ENCODE assay signal across 7 cellular contexts in the genomic region with DNA sequence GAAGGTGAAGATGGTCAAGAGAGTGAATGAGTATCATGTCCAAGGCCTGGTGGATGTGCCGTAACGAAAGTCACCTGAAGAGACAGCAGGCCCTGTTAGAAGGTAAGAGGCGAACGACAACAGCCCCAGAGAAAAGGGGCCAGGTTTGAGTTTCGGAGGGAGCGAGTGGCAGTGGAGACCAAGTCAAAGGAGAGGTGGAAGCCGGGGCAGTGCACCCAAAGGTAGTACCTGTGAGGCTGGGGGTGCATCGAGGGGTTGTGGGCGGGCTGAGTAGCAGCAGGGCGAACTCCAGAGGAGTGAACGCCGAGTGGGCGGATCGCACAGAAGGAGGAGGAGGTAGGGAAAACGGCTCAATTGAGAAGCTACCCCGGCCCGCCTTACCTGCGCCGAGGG. TPM values are rescaled to one million over a fixed set of nuclear protein-coding genes. Genes with fewer than 3 reads are reported as not detected.
DNase-seq lines count a peak whose midpoint lies in the region; ATAC-seq and TF ChIP-seq lines count a peak whose summit lies in the region.

No MANE protein-coding gene starts in this region.

- H3K9me2 ChIP-seq in hepatocyte (replicated peaks; ENCODE audit: insufficient read depth): no peaks in the 10 kb centered on the region

- H3K27me3 Mint-ChIP-seq in activated T-helper 2 cell treated with anti-CD3 and anti-CD28 coated beads, Interferon-gamma antibody, Interleukin-2, Interleukin-4, amounts not matched to agents 10 μg/mL and 5 μg/mL and 100 μg/mL, durations not matched to agents 14 hours and 24 hours and 36 hours (ENCODE audit: low read depth): no peaks in the 10 kb centered on the region

- H3K36me3 Mint-ChIP-seq in activated T-helper 2 cell treated with anti-CD3 and anti-CD28 coated beads, Interferon-gamma antibody, Interleukin-2, Interleukin-4, amounts not matched to agents 10 μg/mL and 5 μg/mL and 100 μg/mL, durations not matched to agents 14 hours and 24 hours and 36 hours (ENCODE audit: low read depth): peaks cover 67% of the 10 kb centered on the region

- H3K4me2 ChIP-seq in hepatocyte: peak overlapping the region; percentile 86
- peak overlapping the region; percentile 88 for H3K4me2 ChIP-seq in smooth muscle cell

- H3K27ac Mint-ChIP-seq in activated T-helper 2 cell treated with anti-CD3 and anti-CD28 coated beads, Interferon-gamma antibody, Interleukin-2, Interleukin-4, amounts not matched to agents 10 μg/mL and 5 μg/mL and 100 μg/mL, durations not matched to agents 14 hours and 24 hours and 36 hours: peak overlapping the region; percentile 93

- H3K4me1 ChIP-seq in HUES6 (ENCODE audit: control insufficient read depth, insufficient read depth, low read length): peaks cover 18% of the 10 kb centered on the region
- peaks cover 11% of the 10 kb centered on the region for H3K4me1 ChIP-seq in hepatocyte (ENCODE audit: insufficient read depth)
- H3K4me1 ChIP-seq in smooth muscle cell (ENCODE audit: low read depth): peaks cover 23% of the 10 kb centered on the region

- ATAC-seq in GM18502 (IDR thresholded peaks at IDR 0.05; ENCODE audit: poor library complexity, unreplicated experiment) (peak; percentile 48), GM21526 (IDR thresholded peaks at IDR 0.05; ENCODE audit: low FRiP score, unreplicated experiment) (peak; percentile 35)

- H3F3A ChIP-seq in smooth muscle cell (ENCODE audit: low read depth): no peaks in the 10 kb centered on the region

- no peak for TF ChIP-seq CTCF in hepatocyte (IDR thresholded peaks at IDR 0.05; ENCODE audit: poor library complexity)
- no peak for TF ChIP-seq CTCF in smooth muscle cell (IDR thresholded peaks at IDR 0.05; ENCODE audit: borderline replicate concordance, insufficient read depth, poor library complexity, severe bottlenecking)

- peak overlapping the region; percentile 93 for H3K4me3 Mint-ChIP-seq in activated T-helper 2 cell treated with anti-CD3 and anti-CD28 coated beads, Interferon-gamma antibody, Interleukin-2, Interleukin-4, amounts not matched to agents 10 μg/mL and 5 μg/mL and 100 μg/mL, durations not matched to agents 14 hours and 24 hours and 36 hours (ENCODE audit: low read depth)

- H3K4me3 ChIP-seq in HUES6 (ENCODE audit: low read depth, low read length) (peak overlapping the region; percentile 88), hepatocyte (peak overlapping the region; percentile 56), smooth muscle cell (peak overlapping the region; percentile 74)

- intact Hi-C loops in activated T-helper 2 cell treated with anti-CD3 and anti-CD28 coated beads, Interferon-gamma antibody, Interleukin-2, Interleukin-4, amounts not matched to agents 10 μg/mL and 5 μg/mL and 100 μg/mL, durations not matched to agents 14 hours and 24 hours and 36 hours (cut with micrococcal nuclease): loop anchor here (1.0 to 2.0 kb wide), 11 partner anchors 15 to 593 kb away; a partner anchor contains a TSS

- peaks cover 92% of the 10 kb centered on the region for H3K79me2 ChIP-seq in hepatocyte
- H3K79me2 ChIP-seq in smooth muscle cell (ENCODE audit: low read depth): peaks cover 91% of the 10 kb centered on the region

- H3K4me1 Mint-ChIP-seq in activated T-helper 2 cell treated with anti-CD3 and anti-CD28 coated beads, Interferon-gamma antibody, Interleukin-2, Interleukin-4, amounts not matched to agents 10 μg/mL and 5 μg/mL and 100 μg/mL, durations not matched to agents 14 hours and 24 hours and 36 hours (ENCODE audit: low read depth): peaks cover 50% of the 10 kb centered on the region

- DNase-seq in activated T-helper 2 cell treated with anti-CD3 and anti-CD28 coated beads, Interferon-gamma antibody, Interleukin-2, Interleukin-4, amounts not matched to agents 10 μg/mL and 5 μg/mL and 100 μg/mL, durations not matched to agents 14 hours and 24 hours and 36 hours (ENCODE audit: low spot score): no peak
- DNase-seq in hepatocyte (ENCODE audit: low spot score): no peak
- no peak for DNase-seq in smooth muscle cell (lab: John Stamatoyannopoulos, UW; ENCODE audit: unreplicated experiment)
- no peak for DNase-seq in occipital lobe (lab: John Stamatoyannopoulos, UW)

- H3K27me3 ChIP-seq in HUES6 (ENCODE audit: control insufficient read depth, insufficient read depth, low read length): no peaks in the 10 kb centered on the region
- H3K27me3 ChIP-seq in hepatocyte: no peaks in the 10 kb centered on the region
- no peaks in the 10 kb centered on the region for H3K27me3 ChIP-seq in smooth muscle cell (ENCODE audit: low read depth)

- H4K20me1 ChIP-seq in hepatocyte (ENCODE audit: insufficient read depth, poor library complexity, severe bottlenecking): peaks cover 7% of the 10 kb centered on the region
- peaks cover 23% of the 10 kb centered on the region for H4K20me1 ChIP-seq in smooth muscle cell (ENCODE audit: low read depth)

- H2AFZ ChIP-seq in hepatocyte: peak overlapping the region; percentile 77
- H2AFZ ChIP-seq in smooth muscle cell (ENCODE audit: low read depth): peak overlapping the region; percentile 94

- peaks cover 42% of the 10 kb centered on the region for H3K36me3 ChIP-seq in HUES6 (ENCODE audit: control insufficient read depth, insufficient read depth, low read length)
- H3K36me3 ChIP-seq in hepatocyte (replicated peaks; ENCODE audit: insufficient read depth, low read depth): no peaks in the 10 kb centered on the region
- no peaks in the 10 kb centered on the region for H3K36me3 ChIP-seq in smooth muscle cell (ENCODE audit: low read depth)

- peak overlapping the region; percentile 77 for H3K27ac ChIP-seq in HUES6 (ENCODE audit: low read depth, low read length)
- peak overlapping the region; percentile 93 for H3K27ac ChIP-seq in hepatocyte
- peak overlapping the region; percentile 87 for H3K27ac ChIP-seq in smooth muscle cell (ENCODE audit: low read depth)

- 0% methylated on average over 19 of the region's 19 CpGs for WGBS in hepatocyte (ENCODE audit: low lambda C conversion rate, missing lambda C conversion rate)
- WGBS in smooth muscle cell (ENCODE audit: low lambda C conversion rate): 2% methylated on average over 16 of the region's 19 CpGs

- H3K9me3 Mint-ChIP-seq in activated T-helper 2 cell treated with anti-CD3 and anti-CD28 coated beads, Interferon-gamma antibody, Interleukin-2, Interleukin-4, amounts not matched to agents 10 μg/mL and 5 μg/mL and 100 μg/mL, durations not matched to agents 14 hours and 24 hours and 36 hours: no peaks in the 10 kb centered on the region

- H3K9ac ChIP-seq in HUES6 (ENCODE audit: low read length) (peak overlapping the region; percentile 91), smooth muscle cell (ENCODE audit: low read depth) (peak overlapping the region; percentile 91)

- H3K9me3 ChIP-seq in HUES6 (ENCODE audit: control insufficient read depth, insufficient read depth, low read depth, low read length) (no peaks in the 10 kb centered on the region), hepatocyte (ENCODE audit: low read depth) (no peaks in the 10 kb centered on the region), smooth muscle cell (replicated peaks; ENCODE audit: low read depth) (no peaks in the 10 kb centered on the region)

RNA-seq across cellular contexts. Expression of a gene that starts 0.4 kb away (rescaled TPM):
- 40.7 and 43.7 TPM in 2 replicates for total RNA-seq in activated T-helper 2 cell treated with anti-CD3 and anti-CD28 coated beads, Interferon-gamma antibody, Interleukin-2, Interleukin-4, amounts not matched to agents 10 μg/mL and 5 μg/mL and 100 μg/mL, durations not matched to agents 14 hours and 24 hours and 36 hours
- total RNA-seq in hepatocyte: 10.2 and 12.8 TPM in 2 replicates
- polyA plus RNA-seq in hepatocyte: 4.2 and 5.7 TPM in 2 replicates
- 10.8 and 14.2 TPM in 2 replicates for total RNA-seq in smooth muscle cell
- polyA plus RNA-seq in smooth muscle cell: 3.6 and 4.2 TPM in 2 replicates
- 38.7 TPM for total RNA-seq in occipital lobe

RNA-seq across cellular contexts. Expression of a gene that starts 0.8 kb away (rescaled TPM):
- 127 and 135 TPM in 2 replicates for total RNA-seq in activated T-helper 2 cell treated with anti-CD3 and anti-CD28 coated beads, Interferon-gamma antibody, Interleukin-2, Interleukin-4, amounts not matched to agents 10 μg/mL and 5 μg/mL and 100 μg/mL, durations not matched to agents 14 hours and 24 hours and 36 hours
- total RNA-seq in hepatocyte (44.5 and 51.3 TPM in 2 replicates), smooth muscle cell (47.2 and 57.8 TPM in 2 replicates), occipital lobe (39.6 TPM)
- polyA plus RNA-seq in hepatocyte (16.2 and 21.4 TPM in 2 replicates), smooth muscle cell (16.5 and 26.0 TPM in 2 replicates)

RNA-seq across cellular contexts. Expression of a gene that starts 39.9 kb away (rescaled TPM):
- 0.18 and 0.23 TPM in 2 replicates for total RNA-seq in activated T-helper 2 cell treated with anti-CD3 and anti-CD28 coated beads, Interferon-gamma antibody, Interleukin-2, Interleukin-4, amounts not matched to agents 10 μg/mL and 5 μg/mL and 100 μg/mL, durations not matched to agents 14 hours and 24 hours and 36 hours
- total RNA-seq in hepatocyte (0.52 and 1.7 TPM in 2 replicates), smooth muscle cell (0.18 TPM in 2 replicates), occipital lobe (0.31 TPM)
- polyA plus RNA-seq in hepatocyte (0.65 and 1.0 TPM in 2 replicates), smooth muscle cell (0.63 and 2.5 TPM in 2 replicates)
